19 cellular contexts compared by ENCODE assay signal in genomic region chr1:155847823-155848529, GRCh38. TPM values are rescaled to one million over a fixed set of nuclear protein-coding genes. Genes with fewer than 3 reads are reported as not detected.
DNase-seq lines count a peak whose midpoint lies in the region; ATAC-seq and TF ChIP-seq lines count a peak whose summit lies in the region.
"Had no signal": no experiment of that assay in that cellular context is flagged by ENCODE, and none has a peak within 500 bp of the region (broad histone marks: within the 10 kb centered on the region; RNA-seq: fewer than 3 reads in every experiment).

No MANE protein-coding gene starts in this region.

- ATAC-seq in naive thymus-derived CD4-positive, alpha-beta T cell = no peak
- ATAC-seq: left lung had no signal

- peaks cover 17% of the 10 kb centered on the region for H3K36me3 ChIP-seq in CD4-positive, alpha-beta memory T cell (ENCODE audit: insufficient read depth, low read length)
- H3K36me3 ChIP-seq in KOPT-K1 (ENCODE audit: insufficient read depth, low read length) = peaks cover 91% of the 10 kb centered on the region
- peaks cover 0 to 33% (median 5%) of the 10 kb centered on the region in 3 experiments for H3K36me3 ChIP-seq in naive thymus-derived CD4-positive, alpha-beta T cell (ENCODE audit: control insufficient read depth in 2 of 3, insufficient read depth in 3 of 3, low read length in 3 of 3)

- peak overlapping the region in 5 of 7 donors; percentile 38 to 92 (median 77) for H3K27ac Mint-ChIP-seq in CD4-positive, alpha-beta memory T cell
- H3K27ac Mint-ChIP-seq in activated T-helper 2 cell treated with anti-CD3 and anti-CD28 coated beads, Interferon-gamma antibody, Interleukin-2, Interleukin-4, amounts not matched to agents 10 μg/mL and 5 μg/mL and 100 μg/mL, durations not matched to agents 14 hours and 24 hours and 36 hours = peak overlapping the region; percentile 65
- H3K27ac Mint-ChIP-seq in naive thymus-derived CD4-positive, alpha-beta T cell = peak overlapping the region in 8 of 9 donors; percentile 0 to 85 (median 48)

- POLR2A ChIA-PET in CD4-positive, alpha-beta memory T cell (lab: Charles Lee; ENCODE audit: partially characterized antibody) = no interaction called here
- POLR2A ChIA-PET in naive thymus-derived CD4-positive, alpha-beta T cell (lab: Charles Lee) = no interaction called here

- no peaks in the 10 kb centered on the region for H3K27me3 ChIP-seq in CD4-positive, alpha-beta memory T cell (ENCODE audit: insufficient read depth, low read length)
- no peaks in the 10 kb centered on the region for H3K27me3 ChIP-seq in naive thymus-derived CD4-positive, alpha-beta T cell (ENCODE audit: control insufficient read depth in 2 of 2, insufficient read depth in 2 of 2, low read length in 2 of 2)
- no peaks in the 10 kb centered on the region for H3K27me3 ChIP-seq in dorsolateral prefrontal cortex
- H3K27me3 ChIP-seq: BE2C, left lung, MG63, SJSA1, upper lobe of left lung had no signal

- no peak overlapping the region for H3K4me3 ChIP-seq in CD4-positive, alpha-beta memory T cell (ENCODE audit: low read length in 2 of 2)
- H3K4me3 ChIP-seq in naive thymus-derived CD4-positive, alpha-beta T cell (ENCODE audit: low read length) = no peak overlapping the region
- H3K4me3 ChIP-seq in dorsolateral prefrontal cortex = no peak overlapping the region
- H3K4me3 ChIP-seq: left lung, MG63, SJSA1, smooth muscle cell, upper lobe of left lung had no signal

- peaks cover 48% of the 10 kb centered on the region for H3K4me1 ChIP-seq in CD4-positive, alpha-beta memory T cell (ENCODE audit: insufficient read depth, low read length)
- peaks cover 14 to 18% of the 10 kb centered on the region in 2 donors for H3K4me1 ChIP-seq in naive thymus-derived CD4-positive, alpha-beta T cell (ENCODE audit: control insufficient read depth in 2 of 2, insufficient read depth in 2 of 2, low read length in 2 of 2)
- H3K4me1 ChIP-seq: BE2C, SJSA1 had no signal

- H3K36me3 Mint-ChIP-seq in CD4-positive, alpha-beta memory T cell = peaks cover 37 to 71% of the 10 kb centered on the region in 2 donors
- peaks cover 67% of the 10 kb centered on the region for H3K36me3 Mint-ChIP-seq in activated T-helper 2 cell treated with anti-CD3 and anti-CD28 coated beads, Interferon-gamma antibody, Interleukin-2, Interleukin-4, amounts not matched to agents 10 μg/mL and 5 μg/mL and 100 μg/mL, durations not matched to agents 14 hours and 24 hours and 36 hours (ENCODE audit: low read depth)
- H3K36me3 Mint-ChIP-seq in naive thymus-derived CD4-positive, alpha-beta T cell = peaks cover 4 to 57% (median 39%) of the 10 kb centered on the region in 5 donors

- CTCF ChIA-PET in CD4-positive, alpha-beta memory T cell (lab: Charles Lee; ENCODE audit: partially characterized antibody) = no interaction called here
- CTCF ChIA-PET in naive thymus-derived CD4-positive, alpha-beta T cell (lab: Charles Lee) = interaction anchor here (0.6 kb wide), 1 partner anchor 12 kb away, joined by 3 read pairs; no protein-coding TSS in a partner anchor

- no peaks in the 10 kb centered on the region for H3K27me3 Mint-ChIP-seq in CD4-positive, alpha-beta memory T cell
- no peaks in the 10 kb centered on the region for H3K27me3 Mint-ChIP-seq in activated T-helper 2 cell treated with anti-CD3 and anti-CD28 coated beads, Interferon-gamma antibody, Interleukin-2, Interleukin-4, amounts not matched to agents 10 μg/mL and 5 μg/mL and 100 μg/mL, durations not matched to agents 14 hours and 24 hours and 36 hours (ENCODE audit: low read depth)
- no peaks in the 10 kb centered on the region for H3K27me3 Mint-ChIP-seq in naive thymus-derived CD4-positive, alpha-beta T cell

- TF ChIP-seq CTCF in dorsolateral prefrontal cortex (IDR thresholded peaks at IDR 0.05 in 54 of 56, conservative IDR thresholded peaks at IDR 0.05 in 2 of 56; ENCODE audit: low read depth in 1 of 56, partially characterized antibody in 56 of 56) = no peak

- peak overlapping the region in 3 of 8 donors; percentile 22 to 38 (median 37) for H3K4me3 Mint-ChIP-seq in CD4-positive, alpha-beta memory T cell
- peak overlapping the region; percentile 44 for H3K4me3 Mint-ChIP-seq in activated T-helper 2 cell treated with anti-CD3 and anti-CD28 coated beads, Interferon-gamma antibody, Interleukin-2, Interleukin-4, amounts not matched to agents 10 μg/mL and 5 μg/mL and 100 μg/mL, durations not matched to agents 14 hours and 24 hours and 36 hours (ENCODE audit: low read depth)
- peak overlapping the region; percentile 6 to 66 (median 41) for H3K4me3 Mint-ChIP-seq in naive thymus-derived CD4-positive, alpha-beta T cell

- H3K9me3 Mint-ChIP-seq in CD4-positive, alpha-beta memory T cell = no peaks in the 10 kb centered on the region
- no peaks in the 10 kb centered on the region for H3K9me3 Mint-ChIP-seq in activated T-helper 2 cell treated with anti-CD3 and anti-CD28 coated beads, Interferon-gamma antibody, Interleukin-2, Interleukin-4, amounts not matched to agents 10 μg/mL and 5 μg/mL and 100 μg/mL, durations not matched to agents 14 hours and 24 hours and 36 hours
- H3K9me3 Mint-ChIP-seq in naive thymus-derived CD4-positive, alpha-beta T cell = no peaks in the 10 kb centered on the region

- peaks cover 38 to 81% (median 53%) of the 10 kb centered on the region in 4 donors for H3K4me1 Mint-ChIP-seq in CD4-positive, alpha-beta memory T cell
- H3K4me1 Mint-ChIP-seq in activated T-helper 2 cell treated with anti-CD3 and anti-CD28 coated beads, Interferon-gamma antibody, Interleukin-2, Interleukin-4, amounts not matched to agents 10 μg/mL and 5 μg/mL and 100 μg/mL, durations not matched to agents 14 hours and 24 hours and 36 hours (ENCODE audit: low read depth) = peaks cover 32% of the 10 kb centered on the region
- H3K4me1 Mint-ChIP-seq in naive thymus-derived CD4-positive, alpha-beta T cell = peaks cover 44 to 79% (median 61%) of the 10 kb centered on the region in 7 donors

- H3K9me3 ChIP-seq in CD4-positive, alpha-beta memory T cell (ENCODE audit: control insufficient read depth in 1 of 2, low read length in 2 of 2) = no peaks in the 10 kb centered on the region
- no peaks in the 10 kb centered on the region for H3K9me3 ChIP-seq in KOPT-K1 (ENCODE audit: insufficient read depth, low read length, poor library complexity, severe bottlenecking)
- H3K9me3 ChIP-seq in naive thymus-derived CD4-positive, alpha-beta T cell (ENCODE audit: control insufficient read depth in 2 of 3, low read length in 3 of 3) = no peaks in the 10 kb centered on the region
- H3K9me3 ChIP-seq: BE2C, left lung, MG63, SJSA1, upper lobe of left lung had no signal

- intact Hi-C loops in CD4-positive, alpha-beta memory T cell (cut with micrococcal nuclease) = no loop called here
- intact Hi-C loops in activated T-helper 2 cell treated with anti-CD3 and anti-CD28 coated beads, Interferon-gamma antibody, Interleukin-2, Interleukin-4, amounts not matched to agents 10 μg/mL and 5 μg/mL and 100 μg/mL, durations not matched to agents 14 hours and 24 hours and 36 hours (cut with micrococcal nuclease) = no loop called here
- intact Hi-C loops in naive thymus-derived CD4-positive, alpha-beta T cell (cut with micrococcal nuclease) = loop anchor here in 1 of 2 donors (1.0 kb wide), 1 partner anchor 9 kb away; no protein-coding TSS in a partner anchor
- intact Hi-C loops in dorsolateral prefrontal cortex (cut with DNase I) = no loop called here

- DNase-seq in CD4-positive, alpha-beta memory T cell = no peak
- DNase-seq in activated T-helper 2 cell treated with anti-CD3 and anti-CD28 coated beads, Interferon-gamma antibody, Interleukin-2, Interleukin-4, amounts not matched to agents 10 μg/mL and 5 μg/mL and 100 μg/mL, durations not matched to agents 14 hours and 24 hours and 36 hours (ENCODE audit: low spot score) = no peak
- no peak for DNase-seq in naive thymus-derived CD4-positive, alpha-beta T cell
- DNase-seq in stimulated activated CD4-positive, alpha-beta T cell treated with anti-CD3 and anti-CD28 coated beads, Interleukin-2, amount 100 ng/mL, for 48 hours = no peak
- no peak for DNase-seq in SW 1271 (lab: John Stamatoyannopoulos, UW)
- DNase-seq in dorsolateral prefrontal cortex = no peak
- DNase-seq: BE2C; DMS53; HCEC 1CT; left lung; MG63; NCI-H187; NCI-H524 treated with DMSO at 0.1 percent for 48 hours; stimulated activated naive CD4-positive, alpha-beta T cell; upper lobe of left lung had no signal

- no peak overlapping the region for H3K27ac ChIP-seq in CD4-positive, alpha-beta memory T cell (ENCODE audit: low read depth, low read length)
- H3K27ac ChIP-seq in KOPT-K1 (ENCODE audit: low read depth, low read length, poor library complexity, severe bottlenecking) (peak overlapping the region; percentile 13), dorsolateral prefrontal cortex (no peak overlapping the region)
- H3K27ac ChIP-seq in naive thymus-derived CD4-positive, alpha-beta T cell (ENCODE audit: low read depth, low read length) = no peak overlapping the region
- H3K27ac ChIP-seq: epithelial cell of prostate, left lung, SJSA1, upper lobe of left lung had no signal

RNA-seq across cellular contexts. Expression of gene GON4L, which starts 9.0 kb away (rescaled TPM):
- total RNA-seq in CD4-positive, alpha-beta memory T cell = 100 to 1,000 TPM; 118 to 134 TPM
- polyA plus RNA-seq in CD4-positive, alpha-beta memory T cell = 10 to 100 TPM in 1 of 2 donors, 1 to 10 TPM in 1; 9.3 to 51.0 TPM
- 56.2 and 68.3 TPM in 2 replicates for total RNA-seq in activated T-helper 2 cell treated with anti-CD3 and anti-CD28 coated beads, Interferon-gamma antibody, Interleukin-2, Interleukin-4, amounts not matched to agents 10 μg/mL and 5 μg/mL and 100 μg/mL, durations not matched to agents 14 hours and 24 hours and 36 hours
- total RNA-seq in naive thymus-derived CD4-positive, alpha-beta T cell = 100 to 1,000 TPM in 4 of 5 experiments, 10 to 100 TPM in 1; 87.2 to 138 (median 106) TPM
- 10 to 100 TPM; 25.4 to 40.5 TPM for polyA plus RNA-seq in naive thymus-derived CD4-positive, alpha-beta T cell
- 100 to 1,000 TPM in 1 of 120 experiments, 10 to 100 TPM in 119; 52.2 to 105 (median 72.7) TPM for total RNA-seq in dorsolateral prefrontal cortex

RNA-seq across cellular contexts. Expression of gene SYT11, which starts 11.4 kb away (rescaled TPM):
- total RNA-seq in CD4-positive, alpha-beta memory T cell = 10 to 100 TPM; 17.7 to 18.2 TPM
- 10 to 100 TPM; 10.7 to 15.8 TPM for polyA plus RNA-seq in CD4-positive, alpha-beta memory T cell
- total RNA-seq in activated T-helper 2 cell treated with anti-CD3 and anti-CD28 coated beads, Interferon-gamma antibody, Interleukin-2, Interleukin-4, amounts not matched to agents 10 μg/mL and 5 μg/mL and 100 μg/mL, durations not matched to agents 14 hours and 24 hours and 36 hours = 22.3 and 23.3 TPM in 2 replicates
- total RNA-seq in naive thymus-derived CD4-positive, alpha-beta T cell = 10 to 100 TPM in 2 of 5 experiments, 1 to 10 TPM in 3; 1.4 to 22.9 (median 2.7) TPM
- polyA plus RNA-seq in naive thymus-derived CD4-positive, alpha-beta T cell = under 1 TPM; 0.39 to 0.48 TPM
- total RNA-seq in dorsolateral prefrontal cortex = 100 to 1,000 TPM; 201 to 462 (median 357) TPM
